In the genomic region with DNA sequence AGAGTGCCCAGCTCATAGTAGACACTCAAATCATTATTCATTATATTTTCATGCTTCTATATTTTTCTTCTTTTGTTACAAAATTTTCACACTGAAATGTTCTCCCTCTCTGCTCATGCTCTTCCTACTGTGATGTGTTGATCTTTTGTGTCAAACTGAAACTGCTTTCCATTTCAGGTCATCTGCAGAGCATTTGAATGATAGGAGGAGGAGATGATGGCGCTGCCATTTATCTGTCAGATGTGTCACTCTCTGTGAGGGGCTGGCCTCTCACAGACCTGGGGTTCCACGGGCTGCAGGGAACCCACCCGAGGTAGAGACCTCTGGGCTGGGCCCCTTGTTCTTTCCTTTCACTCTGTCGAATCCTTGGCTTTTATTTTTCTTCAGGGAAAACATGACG, we compare ENCODE assay signal across 17 cellular contexts. TPM values are rescaled to one million over a fixed set of nuclear protein-coding genes. Genes with fewer than 3 reads are reported as not detected.
DNase-seq lines count a peak whose midpoint lies in the region; ATAC-seq and TF ChIP-seq lines count a peak whose summit lies in the region.
"Had no signal": no experiment of that assay in that cellular context is flagged by ENCODE, and none has a peak within 500 bp of the region (broad histone marks: within the 10 kb centered on the region; RNA-seq: fewer than 3 reads in every experiment).

No MANE protein-coding gene starts in this region.

- peak overlapping the region; percentile 3 for H3K9ac ChIP-seq in adipocyte (ENCODE audit: low read length)

- H3K4me1 ChIP-seq in adipocyte (ENCODE audit: control insufficient read depth, insufficient read depth, low read length) (peaks cover 33% of the 10 kb centered on the region), right atrium auricular region (peaks cover 0 to 11% of the 10 kb centered on the region in 2 donors)
- H3K4me1 ChIP-seq: foreskin keratinocyte had no signal

- DNase-seq in stimulated activated naive CD8-positive, alpha-beta T cell treated with anti-CD3 and anti-CD28 coated beads, Interleukin-15, Interleukin-2, amounts not matched to agents 100 U/mL and 50 U/mL, for 24 hours: no peak
- no peak for DNase-seq in stimulated activated naive CD8-positive, alpha-beta T cell treated with anti-CD3 and anti-CD28 coated beads, Interleukin-15, amount 100 ng/mL, for 72 hours
- no peak for DNase-seq in adipocyte (ENCODE audit: low read depth)
- DNase-seq in NCI-H1694 treated with DMSO at 0.1 percent for 48 hours (lab: John Stamatoyannopoulos, UW): no peak
- DNase-seq in right atrium auricular region (ENCODE audit: low spot score): no peak
- DNase-seq in Ammon's horn (ENCODE audit: low spot score): no peak
- DNase-seq: activated T-cell treated with anti-CD3 and anti-CD28 coated beads, Interleukin-2, amount 50 U/mL, for 4 hours; foreskin keratinocyte; NCI-H1436 treated with DMSO at 0.1 percent for 48 hours; NCI-H69; transverse colon had no signal

- H3K9me3 ChIP-seq in adipocyte (ENCODE audit: control insufficient read depth, low read length) (no peaks in the 10 kb centered on the region), right atrium auricular region (no peaks in the 10 kb centered on the region)
- H3K9me3 ChIP-seq: transverse colon had no signal

- no peaks in the 10 kb centered on the region for H3K27me3 ChIP-seq in adipocyte (replicated peaks; ENCODE audit: control insufficient read depth, insufficient read depth, low read length)
- H3K27me3 ChIP-seq in right atrium auricular region: no peaks in the 10 kb centered on the region
- H3K27me3 ChIP-seq: foreskin keratinocyte had no signal

- H3K36me3 ChIP-seq in adipocyte (ENCODE audit: control insufficient read depth, insufficient read depth, low read length, severe bottlenecking) (no peaks in the 10 kb centered on the region), right atrium auricular region (no peaks in the 10 kb centered on the region)
- H3K36me3 ChIP-seq: transverse colon had no signal

- H3K4me3 ChIP-seq in adipocyte (ENCODE audit: low read length) (peak overlapping the region; percentile 49), right atrium auricular region (no peak overlapping the region)
- H3K4me3 ChIP-seq: skin epidermis, transverse colon had no signal

- peak; percentile 21 for ATAC-seq in stimulated activated naive CD8-positive, alpha-beta T cell treated with anti-CD3 and anti-CD28 coated beads, Interleukin-15, Interleukin-2, amounts not matched to agents 100 U/mL and 50 U/mL, for 24 hours
- ATAC-seq in stimulated activated naive CD8-positive, alpha-beta T cell treated with anti-CD3 and anti-CD28 coated beads, Interleukin-15, amount 100 ng/mL, for 72 hours: no peak
- ATAC-seq in HG03097 (IDR thresholded peaks at IDR 0.05; ENCODE audit: low FRiP score, unreplicated experiment): peak; percentile 42
- no peak for ATAC-seq in HG03378 (IDR thresholded peaks at IDR 0.05; ENCODE audit: unreplicated experiment)
- ATAC-seq: activated CD4-positive, CD25-positive, alpha-beta regulatory T cell treated with anti-CD3 and anti-CD28 coated beads, Interleukin-2, amount 50 U/mL, for 24 hours; activated T-cell treated with anti-CD3 and anti-CD28 coated beads, Interleukin-2, amount 50 U/mL, for 4 hours; foreskin keratinocyte; HepG2 had no signal

- no peaks in the 10 kb centered on the region for H3K9me3 Mint-ChIP-seq in stimulated activated naive CD8-positive, alpha-beta T cell treated with anti-CD3 and anti-CD28 coated beads, Interleukin-15, amount 100 ng/mL, for 72 hours
- H3K9me3 Mint-ChIP-seq: activated T-cell treated with anti-CD3 and anti-CD28 coated beads, Interleukin-2, amount 50 U/mL, for 4 hours had no signal

- TF ChIP-seq CTCF in right atrium auricular region (IDR thresholded peaks at IDR 0.05): no peak

- H3K4me3 Mint-ChIP-seq in stimulated activated naive CD8-positive, alpha-beta T cell treated with anti-CD3 and anti-CD28 coated beads, Interleukin-15, amount 100 ng/mL, for 72 hours: no peak overlapping the region
- H3K4me3 Mint-ChIP-seq: activated T-cell treated with anti-CD3 and anti-CD28 coated beads, Interleukin-2, amount 50 U/mL, for 4 hours had no signal

- H3K4me1 Mint-ChIP-seq in stimulated activated naive CD8-positive, alpha-beta T cell treated with anti-CD3 and anti-CD28 coated beads, Interleukin-15, amount 100 ng/mL, for 72 hours: peaks cover 14% of the 10 kb centered on the region

- H3K27me3 Mint-ChIP-seq in stimulated activated naive CD8-positive, alpha-beta T cell treated with anti-CD3 and anti-CD28 coated beads, Interleukin-15, amount 100 ng/mL, for 72 hours: peaks cover 8% of the 10 kb centered on the region

- H3K27ac ChIP-seq in right atrium auricular region: no peak overlapping the region
- H3K27ac ChIP-seq: foreskin keratinocyte, transverse colon had no signal

- H3K27ac Mint-ChIP-seq in stimulated activated naive CD8-positive, alpha-beta T cell treated with anti-CD3 and anti-CD28 coated beads, Interleukin-15, amount 100 ng/mL, for 72 hours: no peak overlapping the region

RNA-seq across cellular contexts. Expression of a gene that starts 41.1 kb away (rescaled TPM):
- total RNA-seq in right atrium auricular region: not detected
- total RNA-seq: A172; activated T-cell treated with anti-CD3 and anti-CD28 coated beads, Interleukin-2, amount 50 U/mL, for 4 hours; HepG2; transverse colon had no signal

RNA-seq across cellular contexts. Expression of a gene that starts 51.5 kb away (rescaled TPM):
- total RNA-seq in right atrium auricular region: not detected
- total RNA-seq: A172; activated T-cell treated with anti-CD3 and anti-CD28 coated beads, Interleukin-2, amount 50 U/mL, for 4 hours; foreskin keratinocyte; HepG2; transverse colon had no signal

RNA-seq across cellular contexts. Expression of a gene that starts 59.3 kb away (rescaled TPM):
- not detected for total RNA-seq in right atrium auricular region
- total RNA-seq: A172; activated T-cell treated with anti-CD3 and anti-CD28 coated beads, Interleukin-2, amount 50 U/mL, for 4 hours; HepG2; transverse colon had no signal

Comparison
In these comparisons a context has a peak if more than half of its experiments do, and no peak if none do; other contexts are left out.
1. ATAC-seq: peak in stimulated activated naive CD8-positive, alpha-beta T cell treated with anti-CD3 and anti-CD28 coated beads, Interleukin-15, Interleukin-2, amounts not matched to agents 100 U/mL and 50 U/mL, for 24 hours (single experiment) and HG03097 (single experiment); none in stimulated activated naive CD8-positive, alpha-beta T cell treated with anti-CD3 and anti-CD28 coated beads, Interleukin-15, amount 100 ng/mL, for 72 hours (single experiment) and HG03378 (single experiment).